ENCODE assay signal across 8 cellular contexts in genomic region chr19:13150919-13151604, GRCh38. TPM values are rescaled to one million over a fixed set of nuclear protein-coding genes. Genes with fewer than 3 reads are reported as not detected.
DNase-seq lines count a peak whose midpoint lies in the region; ATAC-seq and TF ChIP-seq lines count a peak whose summit lies in the region.

No MANE protein-coding gene starts in this region.

- H3K4me3 ChIP-seq in CD8-positive, alpha-beta T cell (ENCODE audit: low read depth, low read length): peak overlapping the region; percentile 94
- peak overlapping the region; percentile 98 for H3K4me3 ChIP-seq in Loucy (ENCODE audit: low read length, poor library complexity, severe bottlenecking)
- peak overlapping the region; percentile 94 for H3K4me3 ChIP-seq in iPS-11a (ENCODE audit: low read depth, low read length)
- peak overlapping the region; percentile 86 to 99 (median 97) for H3K4me3 ChIP-seq in spleen

- no peaks in the 10 kb centered on the region for H3K27me3 ChIP-seq in CD8-positive, alpha-beta T cell (ENCODE audit: insufficient read depth, low read length)
- H3K27me3 ChIP-seq in Loucy (ENCODE audit: insufficient read depth, low read length, poor library complexity, severe bottlenecking) (peaks cover 13% of the 10 kb centered on the region), spleen (replicated peaks in 1 of 7) (no peaks in the 10 kb centered on the region)

- peaks cover 29% of the 10 kb centered on the region for H3K4me1 Mint-ChIP-seq in CD8-positive, alpha-beta T cell (ENCODE audit: low read depth)
- peaks cover 40% of the 10 kb centered on the region for H3K4me1 Mint-ChIP-seq in activated naive CD8-positive, alpha-beta T cell treated with anti-CD3 and anti-CD28 coated beads, Interleukin-2, amount 50 U/mL, for 24 hours

- H3K9me3 Mint-ChIP-seq in CD8-positive, alpha-beta T cell: no peaks in the 10 kb centered on the region
- no peaks in the 10 kb centered on the region for H3K9me3 Mint-ChIP-seq in activated naive CD8-positive, alpha-beta T cell treated with anti-CD3 and anti-CD28 coated beads, Interleukin-2, amount 50 U/mL, for 24 hours

- no peaks in the 10 kb centered on the region for H3K27me3 Mint-ChIP-seq in CD8-positive, alpha-beta T cell (ENCODE audit: low read depth)
- peaks cover 3% of the 10 kb centered on the region for H3K27me3 Mint-ChIP-seq in activated naive CD8-positive, alpha-beta T cell treated with anti-CD3 and anti-CD28 coated beads, Interleukin-2, amount 50 U/mL, for 24 hours

- H3K27ac ChIP-seq in CD8-positive, alpha-beta T cell (ENCODE audit: low read depth, low read length): peak overlapping the region; percentile 99
- H3K27ac ChIP-seq in spleen: peak overlapping the region; percentile 94 to 100 (median 98)

- CTCF ChIA-PET in CD8-positive, alpha-beta T cell (lab: Charles Lee): interaction anchor here (1.0 to 2.2 kb wide), 8 partner anchors 10 to 174 kb away, joined by 3 to 8 read pairs (median 4); partner anchors contain the start of gene NACC1
- CTCF ChIA-PET in GM10248 (lab: Yijun Ruan, JAX): interaction anchor here (1.1 to 2.1 kb wide), 3 partner anchors 23 to 112 kb away, joined by 3 to 9 read pairs (median 3); no protein-coding TSS in a partner anchor

- peaks cover 9% of the 10 kb centered on the region for H3F3A ChIP-seq in Loucy (ENCODE audit: low read depth)

- peak in 2 of 7 experiments; percentile 37 to 58 for DNase-seq in CD8-positive, alpha-beta T cell
- peak; percentile 45 for DNase-seq in activated naive CD8-positive, alpha-beta T cell treated with anti-CD3 and anti-CD28 coated beads, Interleukin-2, amount 50 U/mL, for 24 hours
- DNase-seq in spleen: peak; percentile 87
- no peak for DNase-seq in GM10248 (ENCODE audit: extremely low spot score)
- no peak for DNase-seq in NCI-H524 treated with DMSO at 0.1 percent for 48 hours (lab: John Stamatoyannopoulos, UW)

- WGBS in spleen, 5 donors: 0 to 2% (median 0%) methylated on average over 33 to 34 of the region's 34 CpGs

- no peaks in the 10 kb centered on the region for H3K9me2 ChIP-seq in Loucy (replicated peaks; ENCODE audit: low read depth, low read length)

- H3K4me1 ChIP-seq in CD8-positive, alpha-beta T cell (ENCODE audit: insufficient read depth, low read length): peaks cover 16% of the 10 kb centered on the region
- H3K4me1 ChIP-seq in Loucy (ENCODE audit: insufficient read depth, low read length, poor library complexity, severe bottlenecking) (peaks cover 14% of the 10 kb centered on the region), spleen (peaks cover 18 to 67% (median 42%) of the 10 kb centered on the region in 6 donors)

- peaks cover 48% of the 10 kb centered on the region for H3K36me3 Mint-ChIP-seq in CD8-positive, alpha-beta T cell
- peaks cover 27% of the 10 kb centered on the region for H3K36me3 Mint-ChIP-seq in activated naive CD8-positive, alpha-beta T cell treated with anti-CD3 and anti-CD28 coated beads, Interleukin-2, amount 50 U/mL, for 24 hours (ENCODE audit: low read depth)

- H4K20me1 ChIP-seq in Loucy (ENCODE audit: insufficient read depth, low read length, poor library complexity, severe bottlenecking): peaks cover 24% of the 10 kb centered on the region

- H3K4me3 Mint-ChIP-seq in CD8-positive, alpha-beta T cell: peak overlapping the region; percentile 98
- H3K4me3 Mint-ChIP-seq in activated naive CD8-positive, alpha-beta T cell treated with anti-CD3 and anti-CD28 coated beads, Interleukin-2, amount 50 U/mL, for 24 hours: peak overlapping the region; percentile 94

- POLR2A ChIA-PET in CD8-positive, alpha-beta T cell (lab: Charles Lee): interaction anchor here (0.7 to 7.7 kb wide), 5 partner anchors 12 to 360 kb away, joined by 3 to 246 read pairs (median 7); partner anchors contain the start of genes JUNB, NACC1 and TRMT1
- POLR2A ChIA-PET in GM10248 (lab: Yijun Ruan, JAX): no interaction called here

- peak overlapping the region; percentile 85 for H3K4me2 ChIP-seq in Loucy (ENCODE audit: low read depth, low read length, poor library complexity, severe bottlenecking)

- peaks cover 6% of the 10 kb centered on the region for H3K36me3 ChIP-seq in CD8-positive, alpha-beta T cell (ENCODE audit: insufficient read depth, low read length)
- 0 out of 2 replicates have a peak, but pooled peaks cover 4% of the 10 kb centered on the region for H3K36me3 ChIP-seq in Loucy (ENCODE audit: insufficient read depth, low read length)
- H3K36me3 ChIP-seq in spleen: peaks cover 0 to 7% (median 0%) of the 10 kb centered on the region in 6 donors

- H3K27ac Mint-ChIP-seq in CD8-positive, alpha-beta T cell: peak overlapping the region; percentile 93
- peak overlapping the region; percentile 91 for H3K27ac Mint-ChIP-seq in activated naive CD8-positive, alpha-beta T cell treated with anti-CD3 and anti-CD28 coated beads, Interleukin-2, amount 50 U/mL, for 24 hours

- H3K79me2 ChIP-seq in Loucy (ENCODE audit: insufficient read depth, low read length): peaks cover 58% of the 10 kb centered on the region

- intact Hi-C loops in CD8-positive, alpha-beta T cell (cut with DNase I, micrococcal nuclease): loop anchor here (1.0 to 10.0 kb wide), 19 partner anchors 16 to 1374 kb away; partner anchors contain the start of genes NACC1 (in 2 of the 2), ADGRL1 (in 1 of the 2), C19orf53 (in 1 of the 2) and LYL1 (in 1 of the 2)
- intact Hi-C loops in spleen (cut with DNase I; ENCODE audit: low total_unique reads): loop anchor here (5.0 kb wide), 1 partner anchor 49 kb away; the partner anchor contains the start of gene LYL1

- peak overlapping the region; percentile 88; the same call in 1 of the 2 replicates for H2AFZ ChIP-seq in Loucy (ENCODE audit: low read length)

- no peaks in the 10 kb centered on the region for H3K9me3 ChIP-seq in CD8-positive, alpha-beta T cell (ENCODE audit: low read length)
- H3K9me3 ChIP-seq in Loucy (ENCODE audit: insufficient read depth, low read depth, low read length) (no peaks in the 10 kb centered on the region), spleen (no peaks in the 10 kb centered on the region)

- no peak for TF ChIP-seq POLR2A in spleen (IDR thresholded peaks at IDR 0.05)

- peak; percentile 13 for ATAC-seq in CD8-positive, alpha-beta T cell
- peak; percentile 3 for ATAC-seq in activated naive CD8-positive, alpha-beta T cell treated with anti-CD3 and anti-CD28 coated beads, Interleukin-2, amount 50 U/mL, for 24 hours
- ATAC-seq in HG03025 (IDR thresholded peaks at IDR 0.05; ENCODE audit: low FRiP score, unreplicated experiment): no peak

- TF ChIP-seq CTCF in CD8-positive, alpha-beta T cell (IDR thresholded peaks at IDR 0.05): no peak
- no peak for TF ChIP-seq CTCF in Loucy (conservative IDR thresholded peaks at IDR 0.05; ENCODE audit: low read length)
- TF ChIP-seq CTCF in spleen (IDR thresholded peaks at IDR 0.05 in 8 of 11, conservative IDR thresholded peaks at IDR 0.05 in 3 of 11): peak in 1 of 11 experiments; percentile 2
- TF ChIP-seq CTCF in GM10248 (IDR thresholded peaks at IDR 0.05; ENCODE audit: control extremely low read depth, extremely low read depth, low read depth, missing control alignments): no peak

- peak overlapping the region; percentile 95 for H3K9ac ChIP-seq in Loucy (ENCODE audit: low read depth, low read length, poor library complexity, severe bottlenecking)

RNA-seq across cellular contexts. Expression of gene IER2, which starts 0.9 kb away (rescaled TPM):
- total RNA-seq in CD8-positive, alpha-beta T cell: 100 to 1,000 TPM; 223 to 229 TPM
- 100 to 1,000 TPM in 4 of 7 donors, 10 to 100 TPM in 3; 59.7 to 131 (median 104) TPM for total RNA-seq in spleen
- 10 to 100 TPM; 56.7 to 92.2 (median 76.6) TPM for polyA plus RNA-seq in spleen

RNA-seq across cellular contexts. Expression of gene STX10, which starts 0.9 kb away (rescaled TPM):
- 10 to 100 TPM; 35.7 to 37.5 TPM for total RNA-seq in CD8-positive, alpha-beta T cell
- 10 to 100 TPM; 43.8 to 89.5 (median 55.8) TPM for total RNA-seq in spleen
- polyA plus RNA-seq in spleen: 10 to 100 TPM; 78.3 to 98.0 (median 93.7) TPM

RNA-seq across cellular contexts. Expression of gene NACC1, which starts 33.0 kb away (rescaled TPM):
- total RNA-seq in CD8-positive, alpha-beta T cell: 10 to 100 TPM; 16.8 to 20.8 TPM
- total RNA-seq in spleen: 10 to 100 TPM; 22.0 to 47.0 (median 37.7) TPM
- 10 to 100 TPM in 1 of 3 donors, 1 to 10 TPM in 2; 5.5 to 32.8 (median 7.1) TPM for polyA plus RNA-seq in spleen

RNA-seq across cellular contexts. Expression of gene TRMT1, which starts 34.5 kb away (rescaled TPM):
- 10 to 100 TPM; 76.4 to 77.2 TPM for total RNA-seq in CD8-positive, alpha-beta T cell
- 10 to 100 TPM; 27.7 to 72.8 (median 37.5) TPM for total RNA-seq in spleen
- 100 to 1,000 TPM in 2 of 3 donors, 10 to 100 TPM in 1; 76.2 to 109 (median 107) TPM for polyA plus RNA-seq in spleen

RNA-seq across cellular contexts. Expression of gene LYL1, which starts 48.4 kb away (rescaled TPM):
- total RNA-seq in CD8-positive, alpha-beta T cell: under 1 TPM; 0.81 to 0.92 TPM
- total RNA-seq in spleen: 10 to 100 TPM; 35.5 to 69.4 (median 50.0) TPM
- 10 to 100 TPM; 63.7 to 86.9 (median 68.0) TPM for polyA plus RNA-seq in spleen

Comparison
In these comparisons a context has a peak if more than half of its experiments do, and no peak if none do; other contexts are left out.
1. DNase-seq: peak in activated naive CD8-positive, alpha-beta T cell treated with anti-CD3 and anti-CD28 coated beads, Interleukin-2, amount 50 U/mL, for 24 hours (single experiment) and spleen (single experiment); none in GM10248 (single experiment) and NCI-H524 treated with DMSO at 0.1 percent for 48 hours (single experiment).
2. Peak in every context shown above with its lines, with median percentiles within 50 percentile points of each other: H3K4me3 ChIP-seq.